1 cellular context compared by ENCODE assay signal in the genomic region with DNA sequence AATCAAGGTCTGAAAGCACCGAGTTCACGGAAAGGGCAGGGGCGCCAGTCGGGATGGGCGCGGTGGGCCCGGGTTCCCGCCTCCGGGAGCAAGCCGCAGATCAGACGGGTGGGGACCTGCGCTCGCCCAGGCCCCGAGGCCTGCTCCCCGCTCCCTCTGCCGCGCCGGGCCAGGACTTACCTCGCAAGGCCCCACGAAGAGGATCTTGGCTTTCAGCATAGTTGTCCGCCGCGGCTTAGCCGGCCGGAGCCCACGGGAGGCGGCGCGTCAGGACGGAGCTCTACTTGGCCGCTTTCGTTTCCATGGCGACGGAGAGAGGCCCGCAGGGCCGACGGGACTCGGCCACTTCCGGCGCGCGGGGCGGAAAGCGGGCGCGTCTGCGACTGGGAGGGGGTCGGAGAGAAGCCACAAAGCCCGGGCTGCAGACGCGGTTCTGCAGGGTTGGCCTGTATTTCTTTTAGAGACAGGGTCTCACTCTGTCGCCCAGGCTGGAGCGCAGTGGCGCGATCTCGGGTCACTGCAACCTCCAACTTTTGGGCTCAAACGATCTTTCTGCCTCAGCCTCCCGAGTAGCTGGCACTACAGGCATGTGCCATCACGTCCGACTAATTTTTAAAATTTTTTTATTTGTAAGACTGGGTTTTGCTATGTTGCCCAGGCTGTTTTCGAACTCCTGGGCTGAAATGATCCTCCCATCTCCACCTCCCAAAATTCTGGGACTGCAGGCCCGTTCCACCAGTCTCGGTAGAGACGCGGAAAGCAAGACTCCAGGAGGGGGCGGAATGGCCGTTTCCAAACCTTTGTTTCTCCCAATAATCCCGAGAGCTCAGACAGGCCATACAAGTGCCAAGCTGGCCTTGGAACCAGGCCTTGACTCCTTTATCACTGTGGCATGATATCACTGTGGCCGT.
TF ChIP-seq lines count a peak whose summit lies in the region.

A gene (minus strand): TSS at position 322 of the 911 bp plus-strand sequence. CDS start 103 bp downstream, at position 219.

TF ChIP-seq in K562, 482 proteins besides CTCF, POLR2A, EP300 and RAD21 (continued from another document and continues in another):
- TF ChIP-seq, protein P1, sequence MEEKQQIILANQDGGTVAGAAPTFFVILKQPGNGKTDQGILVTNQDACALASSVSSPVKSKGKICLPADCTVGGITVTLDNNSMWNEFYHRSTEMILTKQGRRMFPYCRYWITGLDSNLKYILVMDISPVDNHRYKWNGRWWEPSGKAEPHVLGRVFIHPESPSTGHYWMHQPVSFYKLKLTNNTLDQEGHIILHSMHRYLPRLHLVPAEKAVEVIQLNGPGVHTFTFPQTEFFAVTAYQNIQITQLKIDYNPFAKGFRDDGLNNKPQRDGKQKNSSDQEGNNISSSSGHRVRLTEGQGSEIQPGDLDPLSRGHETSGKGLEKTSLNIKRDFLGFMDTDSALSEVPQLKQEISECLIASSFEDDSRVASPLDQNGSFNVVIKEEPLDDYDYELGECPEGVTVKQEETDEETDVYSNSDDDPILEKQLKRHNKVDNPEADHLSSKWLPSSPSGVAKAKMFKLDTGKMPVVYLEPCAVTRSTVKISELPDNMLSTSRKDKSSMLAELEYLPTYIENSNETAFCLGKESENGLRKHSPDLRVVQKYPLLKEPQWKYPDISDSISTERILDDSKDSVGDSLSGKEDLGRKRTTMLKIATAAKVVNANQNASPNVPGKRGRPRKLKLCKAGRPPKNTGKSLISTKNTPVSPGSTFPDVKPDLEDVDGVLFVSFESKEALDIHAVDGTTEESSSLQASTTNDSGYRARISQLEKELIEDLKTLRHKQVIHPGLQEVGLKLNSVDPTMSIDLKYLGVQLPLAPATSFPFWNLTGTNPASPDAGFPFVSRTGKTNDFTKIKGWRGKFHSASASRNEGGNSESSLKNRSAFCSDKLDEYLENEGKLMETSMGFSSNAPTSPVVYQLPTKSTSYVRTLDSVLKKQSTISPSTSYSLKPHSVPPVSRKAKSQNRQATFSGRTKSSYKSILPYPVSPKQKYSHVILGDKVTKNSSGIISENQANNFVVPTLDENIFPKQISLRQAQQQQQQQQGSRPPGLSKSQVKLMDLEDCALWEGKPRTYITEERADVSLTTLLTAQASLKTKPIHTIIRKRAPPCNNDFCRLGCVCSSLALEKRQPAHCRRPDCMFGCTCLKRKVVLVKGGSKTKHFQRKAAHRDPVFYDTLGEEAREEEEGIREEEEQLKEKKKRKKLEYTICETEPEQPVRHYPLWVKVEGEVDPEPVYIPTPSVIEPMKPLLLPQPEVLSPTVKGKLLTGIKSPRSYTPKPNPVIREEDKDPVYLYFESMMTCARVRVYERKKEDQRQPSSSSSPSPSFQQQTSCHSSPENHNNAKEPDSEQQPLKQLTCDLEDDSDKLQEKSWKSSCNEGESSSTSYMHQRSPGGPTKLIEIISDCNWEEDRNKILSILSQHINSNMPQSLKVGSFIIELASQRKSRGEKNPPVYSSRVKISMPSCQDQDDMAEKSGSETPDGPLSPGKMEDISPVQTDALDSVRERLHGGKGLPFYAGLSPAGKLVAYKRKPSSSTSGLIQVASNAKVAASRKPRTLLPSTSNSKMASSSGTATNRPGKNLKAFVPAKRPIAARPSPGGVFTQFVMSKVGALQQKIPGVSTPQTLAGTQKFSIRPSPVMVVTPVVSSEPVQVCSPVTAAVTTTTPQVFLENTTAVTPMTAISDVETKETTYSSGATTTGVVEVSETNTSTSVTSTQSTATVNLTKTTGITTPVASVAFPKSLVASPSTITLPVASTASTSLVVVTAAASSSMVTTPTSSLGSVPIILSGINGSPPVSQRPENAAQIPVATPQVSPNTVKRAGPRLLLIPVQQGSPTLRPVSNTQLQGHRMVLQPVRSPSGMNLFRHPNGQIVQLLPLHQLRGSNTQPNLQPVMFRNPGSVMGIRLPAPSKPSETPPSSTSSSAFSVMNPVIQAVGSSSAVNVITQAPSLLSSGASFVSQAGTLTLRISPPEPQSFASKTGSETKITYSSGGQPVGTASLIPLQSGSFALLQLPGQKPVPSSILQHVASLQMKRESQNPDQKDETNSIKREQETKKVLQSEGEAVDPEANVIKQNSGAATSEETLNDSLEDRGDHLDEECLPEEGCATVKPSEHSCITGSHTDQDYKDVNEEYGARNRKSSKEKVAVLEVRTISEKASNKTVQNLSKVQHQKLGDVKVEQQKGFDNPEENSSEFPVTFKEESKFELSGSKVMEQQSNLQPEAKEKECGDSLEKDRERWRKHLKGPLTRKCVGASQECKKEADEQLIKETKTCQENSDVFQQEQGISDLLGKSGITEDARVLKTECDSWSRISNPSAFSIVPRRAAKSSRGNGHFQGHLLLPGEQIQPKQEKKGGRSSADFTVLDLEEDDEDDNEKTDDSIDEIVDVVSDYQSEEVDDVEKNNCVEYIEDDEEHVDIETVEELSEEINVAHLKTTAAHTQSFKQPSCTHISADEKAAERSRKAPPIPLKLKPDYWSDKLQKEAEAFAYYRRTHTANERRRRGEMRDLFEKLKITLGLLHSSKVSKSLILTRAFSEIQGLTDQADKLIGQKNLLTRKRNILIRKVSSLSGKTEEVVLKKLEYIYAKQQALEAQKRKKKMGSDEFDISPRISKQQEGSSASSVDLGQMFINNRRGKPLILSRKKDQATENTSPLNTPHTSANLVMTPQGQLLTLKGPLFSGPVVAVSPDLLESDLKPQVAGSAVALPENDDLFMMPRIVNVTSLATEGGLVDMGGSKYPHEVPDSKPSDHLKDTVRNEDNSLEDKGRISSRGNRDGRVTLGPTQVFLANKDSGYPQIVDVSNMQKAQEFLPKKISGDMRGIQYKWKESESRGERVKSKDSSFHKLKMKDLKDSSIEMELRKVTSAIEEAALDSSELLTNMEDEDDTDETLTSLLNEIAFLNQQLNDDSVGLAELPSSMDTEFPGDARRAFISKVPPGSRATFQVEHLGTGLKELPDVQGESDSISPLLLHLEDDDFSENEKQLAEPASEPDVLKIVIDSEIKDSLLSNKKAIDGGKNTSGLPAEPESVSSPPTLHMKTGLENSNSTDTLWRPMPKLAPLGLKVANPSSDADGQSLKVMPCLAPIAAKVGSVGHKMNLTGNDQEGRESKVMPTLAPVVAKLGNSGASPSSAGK (IDR thresholded peaks at IDR 0.05): peak; percentile 46; the same call in 1 of the 2 replicates
- TF ChIP-seq ZNF143 (CRISPR knock-in tag; IDR thresholded peaks at IDR 0.05) (peak; percentile 64), ZNF408 (CRISPR knock-in tag; IDR thresholded peaks at IDR 0.05; ENCODE audit: low read depth) (no peak), PTRF (tag; IDR thresholded peaks at IDR 0.05) (no peak), NR2F6 (CRISPR knock-in tag; IDR thresholded peaks at IDR 0.05) (no peak), HNRNPL (IDR thresholded peaks at IDR 0.05; ENCODE audit: low read depth, low read length) (no peak), MED1 (CRISPR knock-in tag; IDR thresholded peaks at IDR 0.05; ENCODE audit: borderline replicate concordance) (no peak), GABPA (tag; conservative IDR thresholded peaks at IDR 0.05; ENCODE audit: low read depth) (peak; percentile 94), SUPT5H (IDR thresholded peaks at IDR 0.05) (peak; percentile 73), NFRKB (IDR thresholded peaks at IDR 0.05; ENCODE audit: low read depth) (0 out of 2 replicates have a peak, but pooled peaks have one; percentile 38), EHMT2 (IDR thresholded peaks at IDR 0.05) (0 out of 2 replicates have a peak, but pooled peaks have one; percentile 14), ZNF644 (tag; IDR thresholded peaks at IDR 0.05; ENCODE audit: low read depth) (no peak; the same call in 1 of the 2 replicates), LEF1 (IDR thresholded peaks at IDR 0.05) (no peak), ARID1B (IDR thresholded peaks at IDR 0.05) (0 out of 2 replicates have a peak, but pooled peaks have one; percentile 12), ZNF12 (CRISPR knock-in tag; IDR thresholded peaks at IDR 0.05) (0 out of 2 replicates have a peak, but pooled peaks have one; percentile 50), SMARCC2 (IDR thresholded peaks at IDR 0.05; ENCODE audit: low read depth) (no peak), CBX3 (IDR thresholded peaks at IDR 0.05; ENCODE audit: borderline replicate concordance in 1 of 2, low read length in 2 of 2) (no peak; a peak in 1 of 3 replicates)
- TF ChIP-seq, protein P2, sequence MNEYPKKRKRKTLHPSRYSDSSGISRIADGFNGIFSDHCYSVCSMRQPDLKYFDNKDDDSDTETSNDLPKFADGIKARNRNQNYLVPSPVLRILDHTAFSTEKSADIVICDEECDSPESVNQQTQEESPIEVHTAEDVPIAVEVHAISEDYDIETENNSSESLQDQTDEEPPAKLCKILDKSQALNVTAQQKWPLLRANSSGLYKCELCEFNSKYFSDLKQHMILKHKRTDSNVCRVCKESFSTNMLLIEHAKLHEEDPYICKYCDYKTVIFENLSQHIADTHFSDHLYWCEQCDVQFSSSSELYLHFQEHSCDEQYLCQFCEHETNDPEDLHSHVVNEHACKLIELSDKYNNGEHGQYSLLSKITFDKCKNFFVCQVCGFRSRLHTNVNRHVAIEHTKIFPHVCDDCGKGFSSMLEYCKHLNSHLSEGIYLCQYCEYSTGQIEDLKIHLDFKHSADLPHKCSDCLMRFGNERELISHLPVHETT (CRISPR knock-in tag; conservative IDR thresholded peaks at IDR 0.05 in 1 of 2, IDR thresholded peaks at IDR 0.05 in 1 of 2): peak in 1 of 2 experiments; percentile 44; a peak in 1 of 4 replicates
- TF ChIP-seq, protein P3, sequence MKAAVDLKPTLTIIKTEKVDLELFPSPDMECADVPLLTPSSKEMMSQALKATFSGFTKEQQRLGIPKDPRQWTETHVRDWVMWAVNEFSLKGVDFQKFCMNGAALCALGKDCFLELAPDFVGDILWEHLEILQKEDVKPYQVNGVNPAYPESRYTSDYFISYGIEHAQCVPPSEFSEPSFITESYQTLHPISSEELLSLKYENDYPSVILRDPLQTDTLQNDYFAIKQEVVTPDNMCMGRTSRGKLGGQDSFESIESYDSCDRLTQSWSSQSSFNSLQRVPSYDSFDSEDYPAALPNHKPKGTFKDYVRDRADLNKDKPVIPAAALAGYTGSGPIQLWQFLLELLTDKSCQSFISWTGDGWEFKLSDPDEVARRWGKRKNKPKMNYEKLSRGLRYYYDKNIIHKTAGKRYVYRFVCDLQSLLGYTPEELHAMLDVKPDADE (conservative IDR thresholded peaks at IDR 0.05; ENCODE audit: control insufficient read depth, low read depth, low read length): 0 out of 2 replicates have a peak, but pooled peaks have one; percentile 34
- TF ChIP-seq, protein P4, sequence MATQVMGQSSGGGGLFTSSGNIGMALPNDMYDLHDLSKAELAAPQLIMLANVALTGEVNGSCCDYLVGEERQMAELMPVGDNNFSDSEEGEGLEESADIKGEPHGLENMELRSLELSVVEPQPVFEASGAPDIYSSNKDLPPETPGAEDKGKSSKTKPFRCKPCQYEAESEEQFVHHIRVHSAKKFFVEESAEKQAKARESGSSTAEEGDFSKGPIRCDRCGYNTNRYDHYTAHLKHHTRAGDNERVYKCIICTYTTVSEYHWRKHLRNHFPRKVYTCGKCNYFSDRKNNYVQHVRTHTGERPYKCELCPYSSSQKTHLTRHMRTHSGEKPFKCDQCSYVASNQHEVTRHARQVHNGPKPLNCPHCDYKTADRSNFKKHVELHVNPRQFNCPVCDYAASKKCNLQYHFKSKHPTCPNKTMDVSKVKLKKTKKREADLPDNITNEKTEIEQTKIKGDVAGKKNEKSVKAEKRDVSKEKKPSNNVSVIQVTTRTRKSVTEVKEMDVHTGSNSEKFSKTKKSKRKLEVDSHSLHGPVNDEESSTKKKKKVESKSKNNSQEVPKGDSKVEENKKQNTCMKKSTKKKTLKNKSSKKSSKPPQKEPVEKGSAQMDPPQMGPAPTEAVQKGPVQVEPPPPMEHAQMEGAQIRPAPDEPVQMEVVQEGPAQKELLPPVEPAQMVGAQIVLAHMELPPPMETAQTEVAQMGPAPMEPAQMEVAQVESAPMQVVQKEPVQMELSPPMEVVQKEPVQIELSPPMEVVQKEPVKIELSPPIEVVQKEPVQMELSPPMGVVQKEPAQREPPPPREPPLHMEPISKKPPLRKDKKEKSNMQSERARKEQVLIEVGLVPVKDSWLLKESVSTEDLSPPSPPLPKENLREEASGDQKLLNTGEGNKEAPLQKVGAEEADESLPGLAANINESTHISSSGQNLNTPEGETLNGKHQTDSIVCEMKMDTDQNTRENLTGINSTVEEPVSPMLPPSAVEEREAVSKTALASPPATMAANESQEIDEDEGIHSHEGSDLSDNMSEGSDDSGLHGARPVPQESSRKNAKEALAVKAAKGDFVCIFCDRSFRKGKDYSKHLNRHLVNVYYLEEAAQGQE (CRISPR knock-in tag; IDR thresholded peaks at IDR 0.05; ENCODE audit: low read depth): no peak
- TF ChIP-seq, protein P5, sequence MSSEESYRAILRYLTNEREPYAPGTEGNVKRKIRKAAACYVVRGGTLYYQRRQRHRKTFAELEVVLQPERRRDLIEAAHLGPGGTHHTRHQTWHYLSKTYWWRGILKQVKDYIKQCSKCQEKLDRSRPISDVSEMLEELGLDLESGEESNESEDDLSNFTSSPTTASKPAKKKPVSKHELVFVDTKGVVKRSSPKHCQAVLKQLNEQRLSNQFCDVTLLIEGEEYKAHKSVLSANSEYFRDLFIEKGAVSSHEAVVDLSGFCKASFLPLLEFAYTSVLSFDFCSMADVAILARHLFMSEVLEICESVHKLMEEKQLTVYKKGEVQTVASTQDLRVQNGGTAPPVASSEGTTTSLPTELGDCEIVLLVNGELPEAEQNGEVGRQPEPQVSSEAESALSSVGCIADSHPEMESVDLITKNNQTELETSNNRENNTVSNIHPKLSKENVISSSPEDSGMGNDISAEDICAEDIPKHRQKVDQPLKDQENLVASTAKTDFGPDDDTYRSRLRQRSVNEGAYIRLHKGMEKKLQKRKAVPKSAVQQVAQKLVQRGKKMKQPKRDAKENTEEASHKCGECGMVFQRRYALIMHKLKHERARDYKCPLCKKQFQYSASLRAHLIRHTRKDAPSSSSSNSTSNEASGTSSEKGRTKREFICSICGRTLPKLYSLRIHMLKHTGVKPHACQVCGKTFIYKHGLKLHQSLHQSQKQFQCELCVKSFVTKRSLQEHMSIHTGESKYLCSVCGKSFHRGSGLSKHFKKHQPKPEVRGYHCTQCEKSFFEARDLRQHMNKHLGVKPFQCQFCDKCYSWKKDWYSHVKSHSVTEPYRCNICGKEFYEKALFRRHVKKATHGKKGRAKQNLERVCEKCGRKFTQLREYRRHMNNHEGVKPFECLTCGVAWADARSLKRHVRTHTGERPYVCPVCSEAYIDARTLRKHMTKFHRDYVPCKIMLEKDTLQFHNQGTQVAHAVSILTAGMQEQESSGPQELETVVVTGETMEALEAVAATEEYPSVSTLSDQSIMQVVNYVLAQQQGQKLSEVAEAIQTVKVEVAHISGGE (CRISPR knock-in tag; IDR thresholded peaks at IDR 0.05): peak in 1 of 3 experiments; percentile 53; a peak in 1 of 6 replicates
